Comparison of ENCODE assay signal across 20 cellular contexts in genomic region chr9:3173374-3173773, GRCh38.
A peak's percentile ranks its signal among the peaks of the same experiment; 100 is the strongest.
DNase-seq lines count a peak whose midpoint lies in the region; ATAC-seq, FAIRE-seq and TF ChIP-seq lines count a peak whose summit lies in the region.
"Had no signal": no experiment of that assay in that cellular context is flagged by ENCODE, and none has a peak within 500 bp of the region (broad histone marks: within the 10 kb centered on the region; RNA-seq: fewer than 3 reads in every experiment).

No MANE protein-coding gene starts in this region.

- H3K36me3 ChIP-seq in HepG2 (replicated peaks in 1 of 2; ENCODE audit: control insufficient read depth in 1 of 2, insufficient read depth in 2 of 2, low read length in 2 of 2) (no peaks in the 10 kb centered on the region), right lobe of liver (no peaks in the 10 kb centered on the region), right atrium auricular region (no peaks in the 10 kb centered on the region)
- H3K36me3 ChIP-seq in CD4-positive, alpha-beta memory T cell (ENCODE audit: insufficient read depth, low read length) = no peaks in the 10 kb centered on the region
- H3K36me3 ChIP-seq: BLaER1 treated with 17β-estradiol and CSF1 and Interleukin-3, amounts not matched to agents 10 nM and 100 nM had no signal

- H3K9me3 Mint-ChIP-seq in nephron progenitor cell = no peaks in the 10 kb centered on the region
- peaks cover 0 to 2% (median 0%) of the 10 kb centered on the region in 8 donors for H3K9me3 Mint-ChIP-seq in CD4-positive, alpha-beta memory T cell
- H3K9me3 Mint-ChIP-seq: CD4-positive, alpha-beta T cell had no signal

- BruUV-seq in HepG2 (replicated peaks; lab: Mats Ljungman, UMichigan) = no TSS peak

- POLR2A ChIA-PET in HepG2 (lab: Yijun Ruan, JAX) = no interaction called here
- POLR2A ChIA-PET in CD4-positive, alpha-beta memory T cell (lab: Charles Lee; ENCODE audit: partially characterized antibody) = no interaction called here

- TF ChIP-seq POLR2A in HepG2 (IDR thresholded peaks at IDR 0.05; ENCODE audit: insufficient read depth in 1 of 2, low read depth in 2 of 2, low read length in 2 of 2) = no peak
- TF ChIP-seq POLR2A in right lobe of liver (IDR thresholded peaks at IDR 0.05) = no peak

- no peaks in the 10 kb centered on the region for H3K36me3 Mint-ChIP-seq in nephron progenitor cell (ENCODE audit: low read depth)
- H3K36me3 Mint-ChIP-seq in CD4-positive, alpha-beta memory T cell = no peaks in the 10 kb centered on the region
- H3K36me3 Mint-ChIP-seq: CD8-positive, alpha-beta memory T cell had no signal

- H3K27me3 ChIP-seq in HepG2 (ENCODE audit: control insufficient read depth in 1 of 2, insufficient read depth in 2 of 2, low read length in 2 of 2) (no peaks in the 10 kb centered on the region), right lobe of liver (no peaks in the 10 kb centered on the region), right atrium auricular region (no peaks in the 10 kb centered on the region)
- H3K27me3 ChIP-seq in CD4-positive, alpha-beta memory T cell (ENCODE audit: insufficient read depth, low read length) = no peaks in the 10 kb centered on the region
- H3K27me3 ChIP-seq: BLaER1 treated with 17β-estradiol and CSF1 and Interleukin-3, amounts not matched to agents 10 nM and 100 nM had no signal

- in situ Hi-C loops in HepG2 (cut with HindIII; ENCODE audit: extremely low pct_ligation_motif_present, low pct_unique_long_range_greater_than_20kb) = no loop called here

- H3K9me3 ChIP-seq in HepG2 (ENCODE audit: low read length) (no peaks in the 10 kb centered on the region), right lobe of liver (no peaks in the 10 kb centered on the region), right atrium auricular region (no peaks in the 10 kb centered on the region)
- H3K9me3 ChIP-seq in CD4-positive, alpha-beta memory T cell (ENCODE audit: control insufficient read depth in 1 of 2, low read length in 2 of 2) = no peaks in the 10 kb centered on the region
- H3K9me3 ChIP-seq: A549; BLaER1 treated with 17β-estradiol and CSF1 and Interleukin-3, amounts not matched to agents 10 nM and 100 nM had no signal

- no peak overlapping the region for H3K9ac ChIP-seq in HepG2 (ENCODE audit: insufficient read depth, low read depth, low read length)
- H3K9ac ChIP-seq: BLaER1 treated with 17β-estradiol and CSF1 and Interleukin-3, amounts not matched to agents 10 nM and 100 nM had no signal

- peaks cover 48% of the 10 kb centered on the region for H3K4me1 ChIP-seq in HepG2 (ENCODE audit: insufficient read depth, low read length)
- peaks cover 0 to 10% (median 0%) of the 10 kb centered on the region in 4 donors for H3K4me1 ChIP-seq in right lobe of liver
- no peaks in the 10 kb centered on the region for H3K4me1 ChIP-seq in right atrium auricular region
- no peaks in the 10 kb centered on the region for H3K4me1 ChIP-seq in CD4-positive, alpha-beta memory T cell (ENCODE audit: insufficient read depth, low read length)
- H3K4me1 ChIP-seq: A549; BLaER1 treated with 17β-estradiol and CSF1 and Interleukin-3, amounts not matched to agents 10 nM and 100 nM had no signal

- WGBS in HepG2 (ENCODE audit: low lambda C conversion rate) = 12% methylated on average over 4 of the region's 4 CpGs
- 56% methylated on average over 4 of the region's 4 CpGs for WGBS in right lobe of liver (ENCODE audit: insufficient coverage, low coverage, low lambda C conversion rate, missing lambda C conversion rate)

- H3K27ac ChIP-seq in HepG2 (ENCODE audit: extremely low read length, insufficient read depth, low read length) (no peak overlapping the region), right lobe of liver (no peak overlapping the region), right atrium auricular region (no peak overlapping the region)
- H3K27ac ChIP-seq in CD4-positive, alpha-beta memory T cell (ENCODE audit: low read depth, low read length) = no peak overlapping the region
- H3K27ac ChIP-seq: 22Rv1; A549; BLaER1 treated with 17β-estradiol and CSF1 and Interleukin-3, amounts not matched to agents 10 nM and 100 nM; C4-2B had no signal

- peak overlapping the region; percentile 18; the same call in 1 of the 2 replicates for H3K4me2 ChIP-seq in HepG2 (ENCODE audit: low read depth, low read length)
- H3K4me2 ChIP-seq: A549; BLaER1 treated with 17β-estradiol and CSF1 and Interleukin-3, amounts not matched to agents 10 nM and 100 nM had no signal

- intact Hi-C loops in HepG2 (cut with micrococcal nuclease; ENCODE audit: unreplicated experiment) = no loop called here
- intact Hi-C loops in right lobe of liver (cut with DNase I) = no loop called here
- intact Hi-C loops in left colon (cut with DNase I, micrococcal nuclease) = no loop called here
- intact Hi-C loops in CD4-positive, alpha-beta memory T cell (cut with micrococcal nuclease) = no loop called here

- peak overlapping the region; percentile 2 for H3K4me3 Mint-ChIP-seq in nephron progenitor cell
- H3K4me3 Mint-ChIP-seq in CD4-positive, alpha-beta memory T cell = no peak overlapping the region
- H3K4me3 Mint-ChIP-seq: B cell; CD4-positive, alpha-beta T cell; CD8-positive, alpha-beta memory T cell had no signal

- DNase-seq in HepG2 (ENCODE audit: low spot score) (no peak), right lobe of liver (no peak), left colon (no peak), nephron progenitor cell (no peak), right atrium auricular region (ENCODE audit: low spot score) (no peak)
- no peak for DNase-seq in CD4-positive, alpha-beta memory T cell
- DNase-seq: AML-193; CD4-positive, alpha-beta T cell; CD8-positive, alpha-beta memory T cell; COR-L47; DMS79 treated with DMSO at 0.1 percent for 48 hours; GF-D8 had no signal

- CTCF ChIA-PET in HepG2 (lab: Yijun Ruan, JAX; ENCODE audit: low intra/inter-chr PET ratio, low total read pairs) = no interaction called here
- CTCF ChIA-PET in CD4-positive, alpha-beta memory T cell (lab: Charles Lee; ENCODE audit: partially characterized antibody) = no interaction called here

- no peak for TF ChIP-seq CTCF in HepG2 (CRISPR knock-in tag; IDR thresholded peaks at IDR 0.05)
- no peak for TF ChIP-seq CTCF in right lobe of liver (IDR thresholded peaks at IDR 0.05)
- TF ChIP-seq CTCF in nephron progenitor cell (IDR thresholded peaks at IDR 0.05) = no peak
- no peak for TF ChIP-seq CTCF in right atrium auricular region (IDR thresholded peaks at IDR 0.05)

- H2AFZ ChIP-seq in HepG2 (ENCODE audit: low read length) = no peak overlapping the region

- no peak for TF ChIP-seq RAD21 in HepG2 (CRISPR knock-in tag; IDR thresholded peaks at IDR 0.05)

- TF ChIP-seq EP300 in HepG2 (IDR thresholded peaks at IDR 0.05; ENCODE audit: low read depth in 2 of 2, low read length in 2 of 2) = no peak
- TF ChIP-seq EP300 in HepG2 (CRISPR knock-in tag; IDR thresholded peaks at IDR 0.05; ENCODE audit: borderline replicate concordance) = no peak

- no peak for FAIRE-seq in HepG2 (lab: Jason Lieb, UNC)
- FAIRE-seq: A549, G401.6, GM12891, GM19239 had no signal

- no peaks in the 10 kb centered on the region for H4K20me1 ChIP-seq in HepG2 (ENCODE audit: insufficient read depth, low read length)
- H4K20me1 ChIP-seq: BLaER1 treated with 17β-estradiol and CSF1 and Interleukin-3, amounts not matched to agents 10 nM and 100 nM had no signal

- H3K4me1 Mint-ChIP-seq in nephron progenitor cell = peaks cover 49% of the 10 kb centered on the region
- H3K4me1 Mint-ChIP-seq in CD4-positive, alpha-beta memory T cell = peaks cover 0 to 3% (median 0%) of the 10 kb centered on the region in 4 donors
- H3K4me1 Mint-ChIP-seq: B cell; CD8-positive, alpha-beta memory T cell had no signal

- no peaks in the 10 kb centered on the region for H3K79me2 ChIP-seq in HepG2 (ENCODE audit: insufficient read depth, low read length)

- H3K27me3 Mint-ChIP-seq in nephron progenitor cell (ENCODE audit: low read depth, poor library complexity) = no peaks in the 10 kb centered on the region
- peaks cover 10 to 13% of the 10 kb centered on the region in 2 donors for H3K27me3 Mint-ChIP-seq in CD4-positive, alpha-beta memory T cell

- ATAC-seq in HepG2 (no peak), right lobe of liver (no peak), left colon (peak; percentile 60)
- ATAC-seq: A549 had no signal

- H3K27ac Mint-ChIP-seq in nephron progenitor cell = peak overlapping the region; percentile 72
- H3K27ac Mint-ChIP-seq in CD4-positive, alpha-beta memory T cell = no peak overlapping the region
- H3K27ac Mint-ChIP-seq: B cell; CD4-positive, alpha-beta T cell; CD8-positive, alpha-beta memory T cell had no signal

- H3K4me3 ChIP-seq in HepG2 (replicated peaks in 1 of 3; ENCODE audit: insufficient read depth in 1 of 3, low read depth in 2 of 3, low read length in 3 of 3) (no peak overlapping the region), right lobe of liver (no peak overlapping the region), right atrium auricular region (no peak overlapping the region)
- no peak overlapping the region for H3K4me3 ChIP-seq in CD4-positive, alpha-beta memory T cell (ENCODE audit: low read length in 2 of 2)
- H3K4me3 ChIP-seq: A549; BLaER1 treated with 17β-estradiol and CSF1 and Interleukin-3, amounts not matched to agents 10 nM and 100 nM had no signal

TF ChIP-seq in HepG2, 621 proteins besides CTCF, POLR2A, EP300 and RAD21:
- TF ChIP-seq SMAD1 (CRISPR knock-in tag; IDR thresholded peaks at IDR 0.05; ENCODE audit: borderline replicate concordance, low read depth) = no peak
- TF ChIP-seq ZNF740 (CRISPR knock-in tag; IDR thresholded peaks at IDR 0.05) = no peak
- TF ChIP-seq SUZ12 (IDR thresholded peaks at IDR 0.05; ENCODE audit: low read depth, low read length) = no peak
